In genomic region chr7:75575488-75576112, GRCh38 we compare ENCODE assay signal across 18 cellular contexts.
DNase-seq lines count a peak whose midpoint lies in the region; ATAC-seq and TF ChIP-seq lines count a peak whose summit lies in the region.
"Had no signal": no experiment of that assay in that cellular context is flagged by ENCODE, and none has a peak within 500 bp of the region (broad histone marks: within the 10 kb centered on the region; RNA-seq: fewer than 3 reads in every experiment).

No MANE protein-coding gene starts in this region.

- H3K27me3 ChIP-seq in HAP-1 (ENCODE audit: low read depth) = no peaks in the 10 kb centered on the region
- H3K27me3 ChIP-seq: esophagus squamous epithelium had no signal

- no peaks in the 10 kb centered on the region for H3K9me3 ChIP-seq in HAP-1
- H3K9me3 ChIP-seq: esophagus squamous epithelium had no signal

- H3K36me3 ChIP-seq in HAP-1 (replicated peaks) = peaks cover 20% of the 10 kb centered on the region

- H3K4me1 ChIP-seq in HAP-1 = no peaks in the 10 kb centered on the region
- H3K4me1 ChIP-seq: esophagus squamous epithelium had no signal

- no peak overlapping the region for H3K4me3 ChIP-seq in HAP-1
- H3K4me3 ChIP-seq: esophagus squamous epithelium, lung had no signal

- no peak for TF ChIP-seq CTCF in omental fat pad (IDR thresholded peaks at IDR 0.05)

- in situ Hi-C loops in HAP-1 (cut with MboI; ENCODE audit: low sequenced_read_pairs) = no loop called here

- DNase-seq in EH (ENCODE audit: low read depth) (peak; percentile 35), NCI-H82 (lab: John Stamatoyannopoulos, UW) (peak; percentile 95), cerebellum (ENCODE audit: low spot score) (peak; percentile 25), retina (peak; percentile 71), omental fat pad (ENCODE audit: low spot score) (no peak), HAP-1 (ENCODE audit: low spot score in 2 of 2) (no peak), NCI-H1417 (lab: John Stamatoyannopoulos, UW) (no peak), ureter (ENCODE audit: low spot score) (no peak)
- DNase-seq: activated CD4-positive, alpha-beta T cell treated with anti-CD3 and anti-CD28 coated beads for 48 hours; activated effector memory CD4-positive, alpha-beta T cell treated with Interleukin-2 at 50 U/mL for 16 hours; effector CD4-positive, alpha-beta T cell; esophagus squamous epithelium; IMR-90; NCI-H2029; NCI-H510A; stimulated activated CD8-positive, alpha-beta memory T cell treated with anti-CD3 and anti-CD28 coated beads, Interleukin-4, amount 100 ng/mL, for 48 hours had no signal

- no peak for ATAC-seq in omental fat pad (ENCODE audit: low FRiP score)
- ATAC-seq: naive thymus-derived CD8-positive, alpha-beta T cell had no signal

Comparison
In these comparisons a context has a peak if more than half of its experiments do, and no peak if none do; other contexts are left out.
1. DNase-seq: peak in EH (single experiment), NCI-H82 (single experiment), cerebellum (single experiment) and retina (single experiment); none in omental fat pad (single experiment), HAP-1 (0 of 2), NCI-H1417 (0 of 3) and ureter (single experiment).